8 cellular contexts compared by ENCODE assay signal in the genomic region with DNA sequence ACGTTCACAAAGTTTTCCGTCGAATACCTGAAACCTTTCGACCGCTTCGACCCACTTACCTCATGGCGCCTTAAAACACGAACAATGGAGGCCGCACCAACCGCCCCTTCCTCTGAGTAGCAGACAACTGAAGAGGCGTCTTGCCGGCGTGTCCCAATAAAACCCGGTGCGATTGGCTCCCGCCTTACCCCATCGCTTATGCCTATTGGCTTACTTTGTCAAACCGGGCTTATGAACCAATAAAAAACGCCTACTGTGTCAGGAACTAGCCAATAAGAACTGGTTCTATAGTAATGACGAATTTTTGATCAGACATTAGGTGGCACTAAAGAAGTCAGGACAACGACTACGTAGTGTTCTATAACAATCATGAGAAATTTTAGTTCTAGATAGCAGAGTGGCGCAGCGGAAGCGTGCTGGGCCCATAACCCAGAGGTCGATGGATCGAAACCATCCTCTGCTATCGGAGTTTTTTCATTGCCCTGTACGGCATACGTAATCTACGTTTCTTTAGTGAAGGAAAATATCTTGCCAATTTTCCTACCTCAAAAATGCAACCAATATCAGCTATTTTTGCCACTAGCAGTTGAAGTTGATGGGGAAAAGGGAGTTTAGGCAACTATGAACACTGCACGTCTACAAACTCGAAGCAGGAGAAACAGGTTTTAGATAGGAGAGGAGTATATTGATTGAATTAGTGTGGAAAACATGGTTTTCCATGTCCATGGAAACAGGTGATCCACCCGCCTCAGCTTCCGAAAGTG.
DNase-seq lines count a peak whose midpoint lies in the region; ATAC-seq, FAIRE-seq and TF ChIP-seq lines count a peak whose summit lies in the region.

A gene (minus strand): TSS at position 135 of the 764 bp plus-strand sequence. CDS start 71 bp downstream, at position 64.

- peak; percentile 96 for ATAC-seq in GM18520 (IDR thresholded peaks at IDR 0.05; ENCODE audit: unreplicated experiment)
- ATAC-seq in HG03064 (IDR thresholded peaks at IDR 0.05; ENCODE audit: low read depth, unreplicated experiment), result peak; percentile 78

- DNase-seq in NCI-H2107 (lab: John Stamatoyannopoulos, UW), result peak; percentile 99
- DNase-seq in brain microvascular endothelial cell, result peak; percentile 100
- peak; percentile 99 for DNase-seq in skeletal muscle cell (ENCODE audit: low read depth)

- peak within 1 kb of the TSS; percentile 66 for H3K27ac ChIP-seq in brain microvascular endothelial cell

- FAIRE-seq in A204.1 (lab: Jason Lieb, UNC) (peak; percentile 100), TTC549 (lab: Jason Lieb, UNC) (peak; percentile 100)

- in situ Hi-C loops in brain microvascular endothelial cell (cut with HindIII; ENCODE audit: low pct_ligation_motif_present, low sequenced_read_pairs), result no loop called here

- TF ChIP-seq CTCF in brain microvascular endothelial cell (IDR thresholded peaks at IDR 0.05; ENCODE audit: low read depth, low read length, missing control alignments), result no peak

- peak within 1 kb of the TSS; percentile 94 for H3K4me3 ChIP-seq in brain microvascular endothelial cell (ENCODE audit: low read depth, low read length)
- H3K4me3 ChIP-seq in iPS-11a (ENCODE audit: low read depth, low read length), result peak within 1 kb of the TSS; percentile 95
- peak within 1 kb of the TSS; percentile 80 for H3K4me3 ChIP-seq in skeletal muscle cell (ENCODE audit: low read depth, low read length)

- H3K27me3 ChIP-seq in brain microvascular endothelial cell (replicated peaks), result no peaks in the 10 kb centered on the region

- peaks cover 35% of the 10 kb centered on the region for H3K36me3 ChIP-seq in brain microvascular endothelial cell (replicated peaks)

Comparison
In these comparisons a context has a peak if more than half of its experiments do, and no peak if none do; other contexts are left out.
1. Peak in every context shown above with its lines: DNase-seq, ATAC-seq, H3K4me3 ChIP-seq and H3K27ac ChIP-seq.